ENCODE assay signal across 35 cellular contexts in the genomic region with DNA sequence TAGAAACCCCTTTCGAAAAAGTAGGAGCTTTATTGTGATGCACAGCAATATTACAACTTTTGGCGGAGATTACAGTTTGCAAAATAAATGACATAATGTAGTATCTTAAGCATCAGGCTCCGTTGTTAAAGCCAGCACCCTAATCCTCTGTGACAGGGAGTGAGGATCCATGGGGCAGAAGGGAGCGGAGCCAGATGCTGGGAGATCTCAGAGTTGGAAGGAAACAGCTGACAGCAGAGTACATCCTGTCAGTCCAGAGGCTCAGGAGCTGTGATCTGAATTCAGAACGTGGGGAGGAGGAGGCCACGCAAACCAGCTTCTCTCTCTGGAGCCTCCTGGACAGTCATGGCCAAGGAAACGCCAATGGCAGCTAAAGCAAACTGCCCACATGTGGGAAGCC. TPM values are rescaled to one million over a fixed set of nuclear protein-coding genes. Genes with fewer than 3 reads are reported as not detected.
DNase-seq lines count a peak whose midpoint lies in the region; ATAC-seq and TF ChIP-seq lines count a peak whose summit lies in the region.
"Had no signal": no experiment of that assay in that cellular context is flagged by ENCODE, and none has a peak within 500 bp of the region (broad histone marks: within the 10 kb centered on the region; RNA-seq: fewer than 3 reads in every experiment).

No MANE protein-coding gene starts in this region.

- H3K4me1 ChIP-seq in neuronal stem cell (ENCODE audit: control insufficient read depth in 2 of 2, insufficient read depth in 1 of 2, low read depth in 1 of 2, low read length in 2 of 2) (peaks cover 2 to 14% of the 10 kb centered on the region in 2 donors), thyroid gland (peaks cover 0 to 21% of the 10 kb centered on the region in 2 donors)

- peaks cover 2 to 13% (median 7%) of the 10 kb centered on the region in 5 donors for H3K27me3 Mint-ChIP-seq in naive thymus-derived CD8-positive, alpha-beta T cell
- H3K27me3 Mint-ChIP-seq: activated CD4-positive, alpha-beta T cell treated with anti-CD3 and anti-CD28 coated beads, Interleukin-2, amount 10 ng/mL, durations not matched to agents 7 days and 5 days; activated T-cell treated with anti-CD3 and anti-CD28 coated beads, Interleukin-2, amount 50 U/mL, for 24 hours had no signal

- no peak overlapping the region for H2BK15ac ChIP-seq in neuronal stem cell (ENCODE audit: low read length)

- H3K9ac ChIP-seq in neuronal stem cell (ENCODE audit: low read depth, low read length, poor library complexity): peak overlapping the region; percentile 47

- H3K9me3 Mint-ChIP-seq in naive thymus-derived CD8-positive, alpha-beta T cell: peaks cover 0 to 4% (median 0%) of the 10 kb centered on the region in 9 donors
- H3K9me3 Mint-ChIP-seq: activated CD4-positive, alpha-beta T cell treated with anti-CD3 and anti-CD28 coated beads, Interleukin-2, amount 10 ng/mL, durations not matched to agents 7 days and 5 days; activated naive CD8-positive, alpha-beta T cell treated with anti-CD3 and anti-CD28 coated beads for 36 hours; activated T-cell treated with anti-CD3 and anti-CD28 coated beads, Interleukin-2, amount 50 U/mL, for 24 hours; effector memory CD8-positive, alpha-beta T cell; neural crest cell; WTC11 had no signal

- CTCF ChIA-PET in RWPE1 (lab: Yijun Ruan, JAX): no interaction called here

- H3K23ac ChIP-seq in neuronal stem cell (ENCODE audit: low read depth, low read length, poor library complexity): no peak overlapping the region

- TF ChIP-seq POLR2A in thyroid gland (IDR thresholded peaks at IDR 0.05): no peak

- H4K91ac ChIP-seq in neuronal stem cell (ENCODE audit: low read depth, low read length, poor library complexity): no peak overlapping the region

- no peak overlapping the region for H3K4me3 ChIP-seq in neuronal stem cell (ENCODE audit: low read length in 2 of 2)
- no peak overlapping the region for H3K4me3 ChIP-seq in thyroid gland (replicated peaks in 1 of 3)
- H3K4me3 ChIP-seq: ascending aorta, cardiac muscle cell, K562, lower lobe of right lung, SJSA1, upper lobe of left lung had no signal

- H2AK5ac ChIP-seq in neuronal stem cell (ENCODE audit: low read depth, low read length): no peak overlapping the region

- no peak overlapping the region for H3K4me3 Mint-ChIP-seq in naive thymus-derived CD8-positive, alpha-beta T cell
- H3K4me3 Mint-ChIP-seq: activated CD4-positive, alpha-beta T cell treated with anti-CD3 and anti-CD28 coated beads, Interleukin-2, amount 10 ng/mL, durations not matched to agents 7 days and 5 days; activated naive CD8-positive, alpha-beta T cell treated with anti-CD3 and anti-CD28 coated beads for 36 hours; activated T-cell treated with anti-CD3 and anti-CD28 coated beads, Interleukin-2, amount 50 U/mL, for 24 hours; effector memory CD8-positive, alpha-beta T cell; neural crest cell; stimulated activated effector memory CD8-positive, alpha-beta T cell treated with anti-CD3 and anti-CD28 coated beads, Interleukin-12 subunit alpha, Interleukin-12 subunit beta, amount 100 ng/mL, for 72 hours; WTC11 had no signal

- H2BK120ac ChIP-seq in neuronal stem cell (ENCODE audit: low read depth, low read length): no peak overlapping the region

- H3K4ac ChIP-seq in neuronal stem cell (ENCODE audit: low read length): no peak overlapping the region

- no peak overlapping the region for H3K27ac Mint-ChIP-seq in naive thymus-derived CD8-positive, alpha-beta T cell
- H3K27ac Mint-ChIP-seq: activated CD4-positive, alpha-beta T cell treated with anti-CD3 and anti-CD28 coated beads, Interleukin-2, amount 10 ng/mL, durations not matched to agents 7 days and 5 days; activated naive CD8-positive, alpha-beta T cell treated with anti-CD3 and anti-CD28 coated beads for 36 hours; activated T-cell treated with anti-CD3 and anti-CD28 coated beads, Interleukin-2, amount 50 U/mL, for 24 hours; effector memory CD8-positive, alpha-beta T cell; stimulated activated effector memory CD8-positive, alpha-beta T cell treated with anti-CD3 and anti-CD28 coated beads, Interleukin-12 subunit alpha, Interleukin-12 subunit beta, amount 100 ng/mL, for 72 hours; WTC11 had no signal

- H2BK12ac ChIP-seq in neuronal stem cell (ENCODE audit: low read length): no peak overlapping the region

- no peak overlapping the region for H2AFZ ChIP-seq in neuronal stem cell (ENCODE audit: low read length)

- H3K27me3 ChIP-seq in neuronal stem cell (ENCODE audit: control insufficient read depth in 3 of 3, insufficient read depth in 3 of 3, low read depth in 1 of 3, low read length in 3 of 3) (no peaks in the 10 kb centered on the region), thyroid gland (no peaks in the 10 kb centered on the region)
- H3K27me3 ChIP-seq: ascending aorta, cardiac muscle cell, SJSA1, upper lobe of left lung had no signal

- peak; percentile 41 for DNase-seq in Right ventricle myocardium superior
- no peak for DNase-seq in cardiac septum (ENCODE audit: low spot score)
- DNase-seq in left ventricle myocardium superior: no peak
- DNase-seq in neuronal stem cell (ENCODE audit: low spot score): no peak
- DNase-seq in naive thymus-derived CD8-positive, alpha-beta T cell: no peak
- no peak for DNase-seq in RWPE1 (ENCODE audit: low spot score)
- no peak for DNase-seq in thyroid gland
- no peak for DNase-seq in stimulated activated CD4-positive, alpha-beta T cell treated with anti-CD3 and anti-CD28 coated beads, Interleukin-2, amount 100 ng/mL, for 48 hours
- DNase-seq: 8988T; activated CD4-positive, alpha-beta T cell treated with anti-CD3 and anti-CD28 coated beads, Interleukin-2, amount 10 ng/mL, durations not matched to agents 7 days and 5 days; activated gamma-delta T cell; activated naive CD8-positive, alpha-beta T cell treated with anti-CD3 and anti-CD28 coated beads for 36 hours; activated T-cell treated with anti-CD3 and anti-CD28 coated beads, Interleukin-2, amount 50 U/mL, for 24 hours; Calu3; cortex of kidney; effector memory CD8-positive, alpha-beta T cell; kidney; lower lobe of right lung; NCI-H1092 treated with DMSO at 0.1 percent for 48 hours; NCI-H1694 treated with DMSO at 0.1 percent for 48 hours; NCI-H446 treated with DMSO at 0.1 percent for 48 hours; NCI-H774; stimulated activated CD4-positive, alpha-beta T cell treated with anti-CD3 and anti-CD28 coated beads, Interleukin-15, amount 100 ng/mL, for 24 hours; substantia nigra; T-helper 9 cell; upper lobe of left lung had no signal

- H3K36me3 Mint-ChIP-seq in naive thymus-derived CD8-positive, alpha-beta T cell: no peaks in the 10 kb centered on the region
- H3K36me3 Mint-ChIP-seq: activated naive CD8-positive, alpha-beta T cell treated with anti-CD3 and anti-CD28 coated beads for 36 hours; stimulated activated effector memory CD8-positive, alpha-beta T cell treated with anti-CD3 and anti-CD28 coated beads, Interleukin-12 subunit alpha, Interleukin-12 subunit beta, amount 100 ng/mL, for 72 hours; WTC11 had no signal

- no peaks in the 10 kb centered on the region for H3K79me1 ChIP-seq in neuronal stem cell (ENCODE audit: low read depth, low read length)

- H3K18ac ChIP-seq in neuronal stem cell (ENCODE audit: low read length): no peak overlapping the region

- H3K4me1 Mint-ChIP-seq in naive thymus-derived CD8-positive, alpha-beta T cell: no peaks in the 10 kb centered on the region
- H3K4me1 Mint-ChIP-seq: activated CD4-positive, alpha-beta T cell treated with anti-CD3 and anti-CD28 coated beads, Interleukin-2, amount 10 ng/mL, durations not matched to agents 7 days and 5 days; activated naive CD8-positive, alpha-beta T cell treated with anti-CD3 and anti-CD28 coated beads for 36 hours; stimulated activated effector memory CD8-positive, alpha-beta T cell treated with anti-CD3 and anti-CD28 coated beads, Interleukin-12 subunit alpha, Interleukin-12 subunit beta, amount 100 ng/mL, for 72 hours had no signal

- no peak overlapping the region for H3K4me2 ChIP-seq in neuronal stem cell (ENCODE audit: insufficient read depth, low read length, poor library complexity, severe bottlenecking)

- intact Hi-C loops in Right ventricle myocardium superior (cut with DNase I) (no loop called here), cardiac septum (cut with DNase I) (loop anchor here (10.0 kb wide), 1 partner anchor 163 kb away; no protein-coding TSS in a partner anchor), left ventricle myocardium superior (cut with micrococcal nuclease) (no loop called here), thyroid gland (cut with DNase I) (no loop called here)

- H3K36me3 ChIP-seq in neuronal stem cell (replicated peaks in 1 of 2; ENCODE audit: control insufficient read depth in 2 of 2, insufficient read depth in 2 of 2, low read length in 2 of 2): peaks cover 0 to 17% of the 10 kb centered on the region in 2 donors
- H3K36me3 ChIP-seq in thyroid gland: no peaks in the 10 kb centered on the region
- H3K36me3 ChIP-seq: ascending aorta, cardiac muscle cell, lower lobe of right lung, SJSA1, upper lobe of left lung had no signal

- no peak overlapping the region for H3K27ac ChIP-seq in neuronal stem cell (replicated peaks; ENCODE audit: low read length)
- H3K27ac ChIP-seq in RWPE1: no peak overlapping the region
- no peak overlapping the region for H3K27ac ChIP-seq in thyroid gland
- H3K27ac ChIP-seq: cardiac muscle cell, lower lobe of right lung, SJSA1 had no signal

- H2BK5ac ChIP-seq in neuronal stem cell (ENCODE audit: low read length): no peak overlapping the region

- ATAC-seq in Right ventricle myocardium superior (ENCODE audit: poor library complexity) (no peak), left ventricle myocardium superior (peak; percentile 10)
- ATAC-seq in naive thymus-derived CD8-positive, alpha-beta T cell: no peak
- ATAC-seq: effector memory CD8-positive, alpha-beta T cell; K562; lower lobe of right lung; sciatic nerve; stimulated activated effector memory CD8-positive, alpha-beta T cell treated with anti-CD3 and anti-CD28 coated beads, Interleukin-12 subunit alpha, Interleukin-12 subunit beta, amount 100 ng/mL, for 72 hours; WTC11 had no signal

- TF ChIP-seq CTCF in RWPE1 (conservative IDR thresholded peaks at IDR 0.05; ENCODE audit: low read depth): no peak
- TF ChIP-seq CTCF in thyroid gland (IDR thresholded peaks at IDR 0.05): no peak

- H3K9me3 ChIP-seq in neuronal stem cell (replicated peaks in 1 of 2; ENCODE audit: control insufficient read depth in 2 of 2, insufficient read depth in 1 of 2, low read depth in 1 of 2, low read length in 2 of 2) (no peaks in the 10 kb centered on the region), thyroid gland (no peaks in the 10 kb centered on the region)
- H3K9me3 ChIP-seq: ascending aorta, lower lobe of right lung, SJSA1, upper lobe of left lung had no signal

- POLR2A ChIA-PET in naive thymus-derived CD8-positive, alpha-beta T cell (lab: Charles Lee): no interaction called here
- POLR2A ChIA-PET in RWPE1 (lab: Yijun Ruan, JAX; ENCODE audit: low non-redundant PET): no interaction called here

- no CpG with 5 or more reads among the region's 7 CpGs for WGBS in neuronal stem cell (ENCODE audit: extremely low coverage in 2 of 2, insufficient read length in 2 of 2, insufficient replicate concordance in 1 of 2), 2 donors
- 73 to 83% methylated on average over 7 of the region's 7 CpGs for WGBS in thyroid gland, 2 donors

- H4K8ac ChIP-seq in neuronal stem cell (ENCODE audit: low read depth, low read length): no peak overlapping the region

- H3K14ac ChIP-seq in neuronal stem cell (ENCODE audit: low read length): no peak overlapping the region

RNA-seq across cellular contexts. Expression of gene TMTC1, which starts 55.7 kb away (rescaled TPM):
- total RNA-seq in Right ventricle myocardium superior (29.1 TPM), cardiac septum (33.2 TPM), left ventricle myocardium superior (37.1 TPM), thyroid gland (10 to 100 TPM; 16.6 to 47.8 (median 25.6) TPM)
- 4.6 TPM for polyA plus RNA-seq in neuronal stem cell (2013, experiment 1 of 2)
- 4.5 TPM for polyA plus RNA-seq in neuronal stem cell (2013, experiment 2 of 2)
- not detected for total RNA-seq in naive thymus-derived CD8-positive, alpha-beta T cell
- not detected for polyA plus RNA-seq in naive thymus-derived CD8-positive, alpha-beta T cell
- total RNA-seq: activated CD4-positive, alpha-beta T cell treated with anti-CD3 and anti-CD28 coated beads, Interleukin-2, amount 10 ng/mL, durations not matched to agents 7 days and 5 days; activated CD8-positive, alpha-beta memory T cell treated with anti-CD3 and anti-CD28 coated beads for 36 hours; activated naive CD8-positive, alpha-beta T cell treated with anti-CD3 and anti-CD28 coated beads for 36 hours had no signal

Comparison
In these comparisons a context has a peak if more than half of its experiments do, and no peak if none do; other contexts are left out.
1. RNA of gene TMTC1, which starts 55.7 kb away (total RNA-seq): 37.1 TPM in left ventricle myocardium superior (single experiment), 16.6 to 47.8 TPM in thyroid gland, 33.2 TPM in cardiac septum (single experiment) and 29.1 TPM in Right ventricle myocardium superior (single experiment); not detected in naive thymus-derived CD8-positive, alpha-beta T cell; every median in the first group is over 10 times any median in the second.